Comparison of ENCODE assay signal across 1 cellular context in genomic region chr2:11477994-11478393, GRCh38.
TF ChIP-seq lines count a peak whose summit lies in the region.

No MANE protein-coding gene starts in this region.

TF ChIP-seq in WTC11, 78 proteins besides CTCF, POLR2A, EP300 and RAD21 (continued from another document):
- no peak for TF ChIP-seq TP53 (CRISPR knock-in tag; IDR thresholded peaks at IDR 0.05)
- no peak for TF ChIP-seq ZNF396 (CRISPR knock-in tag; IDR thresholded peaks at IDR 0.05; ENCODE audit: borderline replicate concordance)
- TF ChIP-seq GABPB1 (CRISPR knock-in tag; IDR thresholded peaks at IDR 0.05) = no peak; the same call in 1 of the 2 replicates
- TF ChIP-seq MLX (CRISPR knock-in tag; IDR thresholded peaks at IDR 0.05) = no peak
- no peak for TF ChIP-seq ZNF138 (CRISPR knock-in tag; conservative IDR thresholded peaks at IDR 0.05)
- no peak for TF ChIP-seq ETV6 (CRISPR knock-in tag; IDR thresholded peaks at IDR 0.05)
- TF ChIP-seq ZBTB21 (CRISPR knock-in tag; IDR thresholded peaks at IDR 0.05; ENCODE audit: borderline replicate concordance) = no peak
